In the genomic region with DNA sequence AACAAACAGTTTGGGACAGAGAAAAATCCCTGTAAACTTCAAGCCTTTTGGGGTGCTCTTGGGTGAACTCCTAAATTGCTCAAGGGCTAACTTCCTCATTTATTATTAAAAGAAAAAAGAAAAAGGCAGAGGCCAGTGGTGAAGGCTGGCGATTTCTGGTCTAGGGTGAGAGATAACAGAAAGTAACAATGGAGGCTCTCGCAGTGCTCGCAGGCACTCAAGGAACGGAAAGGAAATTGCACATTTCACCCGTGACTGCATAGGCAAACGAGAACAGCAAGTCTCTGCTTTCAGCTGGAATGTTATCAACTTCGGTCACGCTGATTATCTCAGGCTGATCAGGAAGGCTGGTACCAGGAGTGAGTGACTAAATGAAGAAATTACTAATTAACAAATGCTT, we compare ENCODE assay signal across 12 cellular contexts.
DNase-seq lines count a peak whose midpoint lies in the region; ATAC-seq, FAIRE-seq and TF ChIP-seq lines count a peak whose summit lies in the region.
"Had no signal": no experiment of that assay in that cellular context is flagged by ENCODE, and none has a peak within 500 bp of the region (broad histone marks: within the 10 kb centered on the region; RNA-seq: fewer than 3 reads in every experiment).

No MANE protein-coding gene starts in this region.

- H3K4me3 ChIP-seq in epithelial cell of esophagus (ENCODE audit: low read length), result no peak overlapping the region
- no peak overlapping the region for H3K4me3 ChIP-seq in pancreas
- H3K4me3 ChIP-seq: thoracic aorta had no signal

- no peak for FAIRE-seq in pancreas (lab: Jason Lieb, UNC)
- FAIRE-seq: TTC549 had no signal

- no peaks in the 10 kb centered on the region for H3K36me3 ChIP-seq in pancreas
- H3K36me3 ChIP-seq: thoracic aorta had no signal

- 17 to 24% methylated on average over 8 of the region's 8 CpGs for WGBS in pancreas, 2 donors

- TF ChIP-seq CTCF in epithelial cell of esophagus (IDR thresholded peaks at IDR 0.05; ENCODE audit: insufficient read depth, low read depth, low read length, missing control alignments) (no peak), pancreas (IDR thresholded peaks at IDR 0.05) (no peak)

- H3K27me3 ChIP-seq in pancreas, result no peaks in the 10 kb centered on the region

- ATAC-seq in pancreas (peak; percentile 33 to 60 (median 52)), GM18870 (IDR thresholded peaks at IDR 0.05; ENCODE audit: unreplicated experiment) (no peak)
- ATAC-seq: activated CD8-positive, alpha-beta T cell treated with anti-CD3 and anti-CD28 coated beads, Interleukin-2, amount 10 ng/mL, durations not matched to agents 7 days and 5 days had no signal

- H3K9me3 ChIP-seq in pancreas, result no peaks in the 10 kb centered on the region
- H3K9me3 ChIP-seq: thoracic aorta had no signal

- peak; percentile 62 for DNase-seq in G401 (ENCODE audit: low spot score)
- peak; percentile 14 for DNase-seq in SK-MEL-5 (ENCODE audit: low read depth, low spot score)
- peak; percentile 63 for DNase-seq in epithelial cell of esophagus (ENCODE audit: low read depth)
- DNase-seq in pancreas, result peak in 1 of 6 donors; percentile 37
- DNase-seq in activated naive CD4-positive, alpha-beta T cell treated with anti-CD3 and anti-CD28 coated beads, Interleukin-2, amount 50 U/mL, for 16 hours, result no peak
- no peak for DNase-seq in ACHN
- no peak for DNase-seq in activated CD4-positive, alpha-beta T cell treated with anti-CD3 and anti-CD28 coated beads, Interleukin-2, amount 50 U/mL, for 4 hours
- DNase-seq: activated CD8-positive, alpha-beta T cell treated with anti-CD3 and anti-CD28 coated beads, Interleukin-2, amount 10 ng/mL, durations not matched to agents 7 days and 5 days; effector CD4-positive, alpha-beta T cell had no signal

- peaks cover 5 to 25% (median 6%) of the 10 kb centered on the region in 3 donors for H3K4me1 ChIP-seq in pancreas

- H3K27ac ChIP-seq in pancreas, result no peak overlapping the region
- H3K27ac ChIP-seq: thoracic aorta had no signal

- in situ Hi-C loops in G401 (cut with HindIII; ENCODE audit: low sequenced_read_pairs), result no loop called here
- in situ Hi-C loops in SK-MEL-5 (cut with HindIII; ENCODE audit: low pct_unique_long_range_greater_than_20kb, low sequenced_read_pairs), result no loop called here
- in situ Hi-C loops in ACHN (cut with HindIII; ENCODE audit: low pct_ligation_motif_present, low pct_unique_long_range_greater_than_20kb, low sequenced_read_pairs), result no loop called here

- intact Hi-C loops in pancreas (cut with DNase I), result no loop called here

Comparison
In these comparisons a context has a peak if more than half of its experiments do, and no peak if none do; other contexts are left out.
1. DNase-seq: peak in G401 (single experiment), SK-MEL-5 (single experiment) and epithelial cell of esophagus (single experiment); none in activated naive CD4-positive, alpha-beta T cell treated with anti-CD3 and anti-CD28 coated beads, Interleukin-2, amount 50 U/mL, for 16 hours (single experiment), ACHN (single experiment) and activated CD4-positive, alpha-beta T cell treated with anti-CD3 and anti-CD28 coated beads, Interleukin-2, amount 50 U/mL, for 4 hours (0 of 2).